Comparison of ENCODE assay signal across 19 cellular contexts in the genomic region with DNA sequence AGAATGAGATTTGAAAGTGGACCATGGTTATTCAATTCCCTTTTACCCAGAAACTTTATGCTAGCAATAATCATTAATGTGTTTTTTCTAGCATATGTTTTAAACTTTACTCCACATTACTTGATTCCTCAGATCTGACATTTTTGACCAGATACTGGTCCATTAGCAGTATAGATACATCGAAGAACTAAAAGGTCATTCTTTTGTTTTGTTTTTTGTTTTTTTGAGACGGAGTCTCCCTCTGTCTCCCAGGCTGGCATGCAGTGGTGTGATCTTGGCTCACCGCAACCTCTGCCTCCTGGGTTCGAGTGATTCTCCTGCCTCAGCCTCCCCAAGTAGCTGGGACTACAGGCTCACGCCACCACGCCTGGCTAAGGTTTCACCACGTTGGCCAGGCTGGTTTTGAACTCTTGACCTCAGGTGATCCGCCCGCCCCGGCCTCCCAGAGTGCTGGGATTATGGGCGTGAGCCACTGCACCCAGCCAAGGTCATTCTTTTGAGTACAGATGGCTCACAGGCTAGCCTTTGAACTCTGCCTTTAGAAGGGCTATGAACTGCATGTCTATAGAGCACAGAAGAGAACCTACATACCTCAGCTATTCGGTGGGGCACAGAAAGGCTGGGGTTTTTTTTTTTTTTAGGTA. TPM values are rescaled to one million over a fixed set of nuclear protein-coding genes. Genes with fewer than 3 reads are reported as not detected.
A peak's percentile ranks its signal among the peaks of the same experiment; 100 is the strongest.
DNase-seq lines count a peak whose midpoint lies in the region; ATAC-seq and TF ChIP-seq lines count a peak whose summit lies in the region.
"Had no signal": no experiment of that assay in that cellular context is flagged by ENCODE, and none has a peak within 500 bp of the region (broad histone marks: within the 10 kb centered on the region; RNA-seq: fewer than 3 reads in every experiment).

No MANE protein-coding gene starts in this region.

- peak overlapping the region in 4 of 5 donors; percentile 44 to 73 (median 56) for H3K27ac ChIP-seq in adrenal gland
- H3K27ac ChIP-seq in mucosa of rectum (ENCODE audit: low read depth in 2 of 2, low read length in 2 of 2), result peak overlapping the region; percentile 79 to 83
- H3K27ac ChIP-seq in thyroid gland, result peak overlapping the region; percentile 21 to 73 (median 39)
- H3K27ac ChIP-seq: coronary artery, uterus had no signal

- intact Hi-C loops in Right ventricle myocardium superior (cut with DNase I) (no loop called here), Right ventricle myocardium inferior (cut with DNase I) (no loop called here), adrenal gland (cut with DNase I) (no loop called here), thyroid gland (cut with DNase I) (no loop called here)

- WGBS in adrenal gland, 4 donors, result 58 to 72% (median 63%) methylated on average over 8 to 12 of the region's 12 CpGs
- 94% methylated on average over 12 of the region's 12 CpGs for WGBS in thyroid gland, 2 donors

- no peak overlapping the region for H3K9ac ChIP-seq in mucosa of rectum (ENCODE audit: low read depth in 1 of 2, low read length in 2 of 2)

- DNase-seq in Right ventricle myocardium superior (no peak), Right ventricle myocardium inferior (ENCODE audit: missing footprints) (no peak), adrenal gland (peak in 6 of 7 donors; percentile 45 to 64 (median 60)), thyroid gland (no peak), NCI-H526 treated with DMSO at 0.1 percent for 48 hours (lab: John Stamatoyannopoulos, UW) (no peak), HuH-7 (ENCODE audit: low spot score) (no peak), NCI-H345 (lab: John Stamatoyannopoulos, UW) (no peak)
- DNase-seq: activated CD4-positive, CD25-positive, alpha-beta regulatory T cell treated with anti-CD3 and anti-CD28 coated beads, Interleukin-2, amount 50 U/mL, for 72 hours; CD4-positive, CD25-positive, alpha-beta regulatory T cell; DND-41; NCI-H748 treated with DMSO at 0.1 percent for 48 hours; spleen; T-helper 17 cell; uterus had no signal

- peaks cover 24 to 26% of the 10 kb centered on the region in 2 donors for H3K4me1 ChIP-seq in adrenal gland (replicated peaks in 1 of 2)
- peaks cover 16 to 28% of the 10 kb centered on the region in 2 donors for H3K4me1 ChIP-seq in mucosa of rectum (ENCODE audit: control insufficient read depth in 2 of 2, insufficient read depth in 2 of 2, low read length in 2 of 2)
- peaks cover 10 to 23% of the 10 kb centered on the region in 2 donors for H3K4me1 ChIP-seq in thyroid gland
- H3K4me1 ChIP-seq: uterus had no signal

- peaks cover 0 to 5% (median 0%) of the 10 kb centered on the region in 3 donors for H3K9me3 ChIP-seq in adrenal gland (replicated peaks in 1 of 3)
- no peaks in the 10 kb centered on the region for H3K9me3 ChIP-seq in mucosa of rectum (ENCODE audit: control insufficient read depth in 2 of 2, low read length in 2 of 2)
- no peaks in the 10 kb centered on the region for H3K9me3 ChIP-seq in thyroid gland
- H3K9me3 ChIP-seq: spleen, uterus had no signal

- no peaks in the 10 kb centered on the region for H3K27me3 ChIP-seq in adrenal gland
- H3K27me3 ChIP-seq in mucosa of rectum (ENCODE audit: control insufficient read depth in 2 of 2, insufficient read depth in 2 of 2, low read length in 2 of 2), result no peaks in the 10 kb centered on the region
- H3K27me3 ChIP-seq in thyroid gland, result no peaks in the 10 kb centered on the region
- H3K27me3 ChIP-seq: spleen, uterus had no signal

- H3K36me3 ChIP-seq in adrenal gland (replicated peaks in 1 of 2), result peaks cover 0 to 14% of the 10 kb centered on the region in 2 donors
- peaks cover 25 to 32% of the 10 kb centered on the region in 2 donors for H3K36me3 ChIP-seq in mucosa of rectum (ENCODE audit: control insufficient read depth in 2 of 2, insufficient read depth in 2 of 2, low read length in 2 of 2)
- peaks cover 11 to 16% of the 10 kb centered on the region in 2 donors for H3K36me3 ChIP-seq in thyroid gland
- H3K36me3 ChIP-seq: uterus had no signal

- TF ChIP-seq POLR2A in adrenal gland (IDR thresholded peaks at IDR 0.05) (no peak), thyroid gland (IDR thresholded peaks at IDR 0.05) (no peak)

- TF ChIP-seq CTCF in adrenal gland (IDR thresholded peaks at IDR 0.05) (no peak), thyroid gland (IDR thresholded peaks at IDR 0.05) (no peak)

- ATAC-seq in Right ventricle myocardium superior (ENCODE audit: poor library complexity) (peak; percentile 15), Right ventricle myocardium inferior (no peak)

- H3K4me3 ChIP-seq in adrenal gland (no peak overlapping the region), mucosa of rectum (ENCODE audit: low read length in 2 of 2) (no peak overlapping the region), thyroid gland (replicated peaks in 1 of 3) (no peak overlapping the region)
- H3K4me3 ChIP-seq: coronary artery, uterus had no signal

RNA-seq across cellular contexts. Expression of gene CHP1, which starts 28.6 kb away (rescaled TPM):
- total RNA-seq in Right ventricle myocardium superior, result 124 TPM
- total RNA-seq in Right ventricle myocardium inferior, result 123 TPM
- total RNA-seq in adrenal gland, result 100 to 1,000 TPM; 162 to 387 (median 187) TPM
- polyA plus RNA-seq in adrenal gland, result 100 to 1,000 TPM in 1 of 3 donors, 10 to 100 TPM in 2; 39.7 to 162 (median 40.5) TPM
- 100 to 1,000 TPM; 163 to 347 (median 248) TPM for total RNA-seq in thyroid gland

RNA-seq across cellular contexts. Expression of gene EXD1, which starts 29.1 kb away (rescaled TPM):
- total RNA-seq in Right ventricle myocardium superior (not detected), Right ventricle myocardium inferior (not detected), adrenal gland (not detected), thyroid gland (under 1 TPM in 1 of 4 donors, not detected in 3; 0.13 TPM)
- polyA plus RNA-seq in adrenal gland, result not detected
- total RNA-seq: A172; CD4-positive, CD25-positive, alpha-beta regulatory T cell; mononuclear cell; omental fat pad; spleen; T-helper 17 cell; uterus had no signal
- polyA plus RNA-seq: CD4-positive, CD25-positive, alpha-beta regulatory T cell; spleen had no signal

Comparison
In these comparisons a context has a peak if more than half of its experiments do, and no peak if none do; other contexts are left out.
1. DNase-seq: peak in adrenal gland (6 of 7); none in Right ventricle myocardium superior (single experiment), Right ventricle myocardium inferior (single experiment), thyroid gland (0 of 2), NCI-H526 treated with DMSO at 0.1 percent for 48 hours (single experiment), HuH-7 (single experiment) and NCI-H345 (single experiment).
2. Peak in every context shown above with its lines, with median percentiles within 50 percentile points of each other: H3K27ac ChIP-seq.